In the genomic region with DNA sequence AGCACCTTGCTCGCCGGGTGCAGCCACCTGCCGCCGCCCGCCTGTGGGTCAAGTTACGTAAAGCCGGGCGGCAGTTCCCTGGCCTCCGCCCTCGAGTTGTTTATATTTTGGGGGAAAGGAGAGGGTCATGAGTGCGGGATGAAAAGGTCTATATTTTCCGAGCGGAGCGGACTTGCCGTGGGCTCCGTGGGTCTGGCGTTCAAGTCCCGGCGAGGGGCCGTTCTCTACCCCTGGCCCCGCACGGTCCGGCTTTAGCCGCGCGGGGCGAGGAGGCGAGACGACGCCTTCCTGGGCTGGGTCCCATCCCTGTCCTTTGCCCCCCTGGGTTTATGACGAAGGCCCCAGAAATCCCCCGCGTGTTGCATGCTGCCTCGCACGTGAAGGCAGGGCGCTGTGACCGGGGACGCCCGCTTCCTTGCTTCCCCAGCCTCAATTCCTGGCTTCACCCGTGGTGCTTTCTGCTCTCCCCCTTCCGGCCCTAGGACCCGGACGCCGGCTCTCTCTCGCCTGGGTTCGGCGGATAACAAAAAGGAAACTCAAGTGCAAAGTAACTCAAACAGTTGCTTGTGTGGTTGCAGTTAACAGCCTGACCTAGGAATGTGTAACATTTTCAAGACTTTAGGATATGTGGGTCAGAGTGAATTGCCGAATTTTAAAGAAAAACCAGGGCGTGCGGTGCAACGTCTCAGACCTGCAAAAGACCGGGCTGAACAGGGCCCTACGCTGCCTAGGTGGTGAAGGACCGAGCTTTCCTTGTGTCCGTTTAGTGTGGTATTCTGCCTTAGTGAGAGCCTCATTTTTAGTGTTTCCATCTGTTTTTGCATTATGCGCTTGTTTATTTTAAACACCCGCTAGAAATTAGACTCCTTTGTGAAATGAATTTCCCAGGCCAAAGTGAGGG, we compare ENCODE assay signal across 8 cellular contexts. TPM values are rescaled to one million over a fixed set of nuclear protein-coding genes. Genes with fewer than 3 reads are reported as not detected.
DNase-seq lines count a peak whose midpoint lies in the region; ATAC-seq and TF ChIP-seq lines count a peak whose summit lies in the region.

No MANE protein-coding gene starts in this region.

- H2AFZ ChIP-seq in OCI-LY3 (ENCODE audit: low read depth, low read length) (peak overlapping the region; percentile 82), fibroblast of lung (ENCODE audit: low read length) (peak overlapping the region; percentile 93)

- DNase-seq in activated T-cell treated with anti-CD3 and anti-CD28 coated beads, Interleukin-2, amount 50 U/mL, for 4 hours, result peak; percentile 45
- DNase-seq in fibroblast of lung (ENCODE audit: low read depth in 2 of 2), result peak; percentile 38 to 43
- peak; percentile 30 to 75 (median 54) for DNase-seq in naive thymus-derived CD8-positive, alpha-beta T cell
- DNase-seq in stimulated activated naive CD8-positive, alpha-beta T cell treated with anti-CD3 and anti-CD28 coated beads, Interleukin-15, Interleukin-2, amounts not matched to agents 100 U/mL and 50 U/mL, for 24 hours, result peak; percentile 59
- DNase-seq in middle frontal gyrus (ENCODE audit: extremely low spot score, low spot score), result no peak

- peak overlapping the region; percentile 87 to 98 (median 96) for H3K27ac Mint-ChIP-seq in naive thymus-derived CD8-positive, alpha-beta T cell

- H3K79me2 ChIP-seq in OCI-LY3 (ENCODE audit: low read length) (peaks cover 55% of the 10 kb centered on the region), fibroblast of lung (ENCODE audit: control insufficient read depth, insufficient read depth, low read length) (peaks cover 47% of the 10 kb centered on the region)

- peaks cover 15% of the 10 kb centered on the region for H4K20me1 ChIP-seq in OCI-LY3 (ENCODE audit: insufficient read depth, low read length)
- H4K20me1 ChIP-seq in fibroblast of lung (ENCODE audit: control insufficient read depth, extremely low read depth, insufficient read depth, low read length), result no peaks in the 10 kb centered on the region

- peak overlapping the region; percentile 97 for H3K4me3 Mint-ChIP-seq in activated T-cell treated with anti-CD3 and anti-CD28 coated beads, Interleukin-2, amount 50 U/mL, for 4 hours
- H3K4me3 Mint-ChIP-seq in naive thymus-derived CD8-positive, alpha-beta T cell, result peak overlapping the region; percentile 92 to 97 (median 95)

- H3K4me3 ChIP-seq in OCI-LY3 (ENCODE audit: low read length), result peak overlapping the region; percentile 88
- peak overlapping the region; percentile 84 to 96 (median 88) for H3K4me3 ChIP-seq in fibroblast of lung (replicated peaks in 1 of 4; ENCODE audit: control extremely low read depth in 1 of 4, insufficient read depth in 1 of 4, low read depth in 3 of 4, low read length in 4 of 4)

- H3K36me3 Mint-ChIP-seq in activated T-cell treated with anti-CD3 and anti-CD28 coated beads, Interleukin-2, amount 50 U/mL, for 4 hours (ENCODE audit: insufficient read depth), result no peaks in the 10 kb centered on the region
- H3K36me3 Mint-ChIP-seq in naive thymus-derived CD8-positive, alpha-beta T cell, result peaks cover 0 to 2% (median 0%) of the 10 kb centered on the region in 3 donors

- TF ChIP-seq CTCF in OCI-LY3 (IDR thresholded peaks at IDR 0.05; ENCODE audit: low read depth, low read length) (no peak), fibroblast of lung (conservative IDR thresholded peaks at IDR 0.05 in 1 of 2, IDR thresholded peaks at IDR 0.05 in 1 of 2; ENCODE audit: low read depth in 1 of 2, low read length in 2 of 2) (no peak)

- POLR2A ChIA-PET in naive thymus-derived CD8-positive, alpha-beta T cell (lab: Charles Lee), result no interaction called here

- ATAC-seq in GM18861 (IDR thresholded peaks at IDR 0.05; ENCODE audit: unreplicated experiment) (peak; percentile 4), HG02981 (IDR thresholded peaks at IDR 0.05; ENCODE audit: unreplicated experiment) (peak; percentile 14)
- ATAC-seq in activated T-cell treated with anti-CD3 and anti-CD28 coated beads, Interleukin-2, amount 50 U/mL, for 4 hours, result peak; percentile 4 to 13
- peak; percentile 6 to 19 for ATAC-seq in naive thymus-derived CD8-positive, alpha-beta T cell
- ATAC-seq in stimulated activated naive CD8-positive, alpha-beta T cell treated with anti-CD3 and anti-CD28 coated beads, Interleukin-15, Interleukin-2, amounts not matched to agents 100 U/mL and 50 U/mL, for 24 hours, result no peak

- peak overlapping the region; percentile 91 for H3K9ac ChIP-seq in OCI-LY3 (ENCODE audit: low read length)
- peak overlapping the region; percentile 79 for H3K9ac ChIP-seq in fibroblast of lung (ENCODE audit: insufficient read depth, low read length)

- peaks cover 7% of the 10 kb centered on the region for H3K36me3 ChIP-seq in OCI-LY3 (replicated peaks; ENCODE audit: low read depth, low read length)
- no peaks in the 10 kb centered on the region for H3K36me3 ChIP-seq in fibroblast of lung (ENCODE audit: control insufficient read depth, insufficient read depth, low read length)

- H3K9me3 Mint-ChIP-seq in activated T-cell treated with anti-CD3 and anti-CD28 coated beads, Interleukin-2, amount 50 U/mL, for 4 hours, result no peaks in the 10 kb centered on the region
- no peaks in the 10 kb centered on the region for H3K9me3 Mint-ChIP-seq in naive thymus-derived CD8-positive, alpha-beta T cell

- H3K27ac ChIP-seq in OCI-LY3 (ENCODE audit: low read length), result peak overlapping the region; percentile 54
- peak overlapping the region; percentile 82 for H3K27ac ChIP-seq in fibroblast of lung (ENCODE audit: insufficient read depth, low read length)

- H3K9me3 ChIP-seq in OCI-LY3 (ENCODE audit: insufficient read depth, low read length) (no peaks in the 10 kb centered on the region), fibroblast of lung (ENCODE audit: control insufficient read depth, insufficient read depth, low read depth, low read length) (no peaks in the 10 kb centered on the region)

- H3K4me1 ChIP-seq in OCI-LY3 (ENCODE audit: low read length) (peaks cover 18% of the 10 kb centered on the region), fibroblast of lung (ENCODE audit: control insufficient read depth, extremely low read depth, insufficient read depth, low read length) (peaks cover 2% of the 10 kb centered on the region)

- H3K27me3 Mint-ChIP-seq in activated T-cell treated with anti-CD3 and anti-CD28 coated beads, Interleukin-2, amount 50 U/mL, for 4 hours (ENCODE audit: low read depth), result no peaks in the 10 kb centered on the region
- H3K27me3 Mint-ChIP-seq in naive thymus-derived CD8-positive, alpha-beta T cell, result no peaks in the 10 kb centered on the region

- H3K4me2 ChIP-seq in OCI-LY3 (ENCODE audit: low read length) (peak overlapping the region; percentile 79), fibroblast of lung (ENCODE audit: extremely low read depth, insufficient read depth, low read length) (peak overlapping the region; percentile 91)

- H3K4me1 Mint-ChIP-seq in activated T-cell treated with anti-CD3 and anti-CD28 coated beads, Interleukin-2, amount 50 U/mL, for 4 hours (ENCODE audit: low read depth), result peaks cover 30% of the 10 kb centered on the region
- H3K4me1 Mint-ChIP-seq in naive thymus-derived CD8-positive, alpha-beta T cell, result peaks cover 11 to 32% (median 27%) of the 10 kb centered on the region in 4 donors

- peaks cover 10% of the 10 kb centered on the region; the same call in 1 of the 2 replicates for H3K27me3 ChIP-seq in OCI-LY3 (ENCODE audit: low read depth, low read length)
- H3K27me3 ChIP-seq in fibroblast of lung (ENCODE audit: control insufficient read depth, insufficient read depth, low read length), result no peaks in the 10 kb centered on the region

RNA-seq across cellular contexts. Expression of a gene that starts 0.8 kb away (rescaled TPM):
- 10 to 100 TPM; 19.7 to 22.6 (median 20.8) TPM for total RNA-seq in activated T-cell treated with anti-CD3 and anti-CD28 coated beads, Interleukin-2, amount 50 U/mL, for 4 hours
- total RNA-seq in fibroblast of lung, result 27.2 and 39.3 TPM in 2 replicates
- polyA plus RNA-seq in fibroblast of lung, result 11.8 and 12.8 TPM in 2 replicates
- polyA plus RNA-seq in fibroblast of lung (2012), result 8.0 and 8.9 TPM in 2 replicates
- polyA minus RNA-seq in fibroblast of lung (ENCODE audit: low replicate concordance), result 0.93 and 1.4 TPM in 2 replicates
- 10 to 100 TPM; 44.3 to 46.7 TPM for total RNA-seq in naive thymus-derived CD8-positive, alpha-beta T cell
- 1 to 10 TPM; 2.9 to 4.9 (median 4.0) TPM for polyA plus RNA-seq in naive thymus-derived CD8-positive, alpha-beta T cell
